Comparison of ENCODE assay signal across 22 cellular contexts in the genomic region with DNA sequence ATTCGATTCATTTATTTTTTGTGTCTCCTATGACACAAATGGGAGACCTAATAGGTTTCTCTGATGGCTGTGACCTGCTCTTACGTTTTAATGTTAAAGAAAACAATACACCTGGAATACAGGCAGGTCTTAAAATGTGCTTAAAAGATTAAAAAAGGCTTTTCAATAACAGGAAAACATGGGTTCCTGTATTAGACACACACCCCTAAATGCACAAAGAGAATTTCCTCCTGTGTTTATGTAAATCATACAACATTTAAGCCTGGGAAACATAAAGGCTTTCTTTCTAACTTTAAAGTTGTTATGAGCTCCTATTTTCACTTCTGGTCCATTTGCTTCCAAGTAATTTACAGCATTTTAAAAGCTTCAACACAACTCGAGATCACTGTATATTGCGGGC.
DNase-seq lines count a peak whose midpoint lies in the region; ATAC-seq, FAIRE-seq and TF ChIP-seq lines count a peak whose summit lies in the region.
"Had no signal": no experiment of that assay in that cellular context is flagged by ENCODE, and none has a peak within 500 bp of the region (broad histone marks: within the 10 kb centered on the region; RNA-seq: fewer than 3 reads in every experiment).

No MANE protein-coding gene starts in this region.

- H3K4me1 Mint-ChIP-seq in T-helper 17 cell = no peaks in the 10 kb centered on the region
- H3K4me1 Mint-ChIP-seq: B cell; CD4-positive, CD25-positive, alpha-beta regulatory T cell had no signal

- peaks cover 64% of the 10 kb centered on the region for H3K27me3 Mint-ChIP-seq in T-helper 17 cell

- no peak overlapping the region for H3K9ac ChIP-seq in HepG2 (ENCODE audit: insufficient read depth, low read depth, low read length)
- H3K9ac ChIP-seq: BLaER1, GM23248 had no signal

- intact Hi-C loops in heart left ventricle (cut with DNase I) = no loop called here
- intact Hi-C loops in right cardiac atrium (cut with DNase I) = no loop called here
- intact Hi-C loops in HepG2 (cut with micrococcal nuclease; ENCODE audit: unreplicated experiment) = no loop called here
- intact Hi-C loops in right lobe of liver (cut with DNase I) = no loop called here
- intact Hi-C loops in gastrocnemius medialis (cut with DNase I; ENCODE audit: low total_unique reads) = no loop called here
- intact Hi-C loops in upper lobe of right lung (cut with DNase I) = no loop called here

- no peak overlapping the region for H3K4me3 Mint-ChIP-seq in T-helper 17 cell
- H3K4me3 Mint-ChIP-seq: B cell; CD4-positive, CD25-positive, alpha-beta regulatory T cell; CD8-positive, alpha-beta T cell had no signal

- H3K4me2 ChIP-seq in HepG2 (ENCODE audit: low read depth, low read length) = no peak overlapping the region
- H3K4me2 ChIP-seq: BLaER1 had no signal

- WGBS in heart left ventricle, 4 donors = 68 to 73% (median 69%) methylated on average over 4 of the region's 4 CpGs
- 68% methylated on average over 4 of the region's 4 CpGs for WGBS in right cardiac atrium
- 68% methylated on average over 4 of the region's 4 CpGs for WGBS in HepG2 (ENCODE audit: low lambda C conversion rate)
- 72% methylated on average over 4 of the region's 4 CpGs for WGBS in right lobe of liver (ENCODE audit: insufficient coverage, low coverage, low lambda C conversion rate, missing lambda C conversion rate)

- no peak for TF ChIP-seq EP300 in HepG2 (IDR thresholded peaks at IDR 0.05; ENCODE audit: low read depth in 2 of 2, low read length in 2 of 2)
- TF ChIP-seq EP300 in HepG2 (CRISPR knock-in tag; IDR thresholded peaks at IDR 0.05; ENCODE audit: borderline replicate concordance) = no peak

- TF ChIP-seq POLR2A in heart left ventricle (IDR thresholded peaks at IDR 0.05) (no peak), HepG2 (IDR thresholded peaks at IDR 0.05; ENCODE audit: insufficient read depth in 1 of 2, low read depth in 2 of 2, low read length in 2 of 2) (no peak), right lobe of liver (IDR thresholded peaks at IDR 0.05) (no peak), gastrocnemius medialis (IDR thresholded peaks at IDR 0.05) (no peak)

- in situ Hi-C loops in HepG2 (cut with HindIII; ENCODE audit: extremely low pct_ligation_motif_present, low pct_unique_long_range_greater_than_20kb) (no loop called here), gastrocnemius medialis (cut with MboI; ENCODE audit: low sequenced_read_pairs in 4 of 4) (no loop called here)

- no peaks in the 10 kb centered on the region for H4K20me1 ChIP-seq in HepG2 (ENCODE audit: insufficient read depth, low read length)
- H4K20me1 ChIP-seq: BLaER1 had no signal

- H3K79me2 ChIP-seq in HepG2 (ENCODE audit: insufficient read depth, low read length) = no peaks in the 10 kb centered on the region

- BruUV-seq in HepG2 (replicated peaks; lab: Mats Ljungman, UMichigan) = no TSS peak

- H3K27me3 ChIP-seq in heart left ventricle = no peaks in the 10 kb centered on the region
- no peaks in the 10 kb centered on the region for H3K27me3 ChIP-seq in right cardiac atrium (ENCODE audit: control insufficient read depth, insufficient read depth)
- no peaks in the 10 kb centered on the region for H3K27me3 ChIP-seq in HepG2 (ENCODE audit: control insufficient read depth in 1 of 2, insufficient read depth in 2 of 2, low read length in 2 of 2)
- H3K27me3 ChIP-seq in right lobe of liver = no peaks in the 10 kb centered on the region
- no peaks in the 10 kb centered on the region for H3K27me3 ChIP-seq in gastrocnemius medialis
- no peaks in the 10 kb centered on the region for H3K27me3 ChIP-seq in upper lobe of right lung
- H3K27me3 ChIP-seq: BLaER1 had no signal

- H2AFZ ChIP-seq in HepG2 (ENCODE audit: low read length) = no peak overlapping the region
- H2AFZ ChIP-seq: GM23248 had no signal

- H3K4me1 ChIP-seq in heart left ventricle (peaks cover 0 to 40% (median 15%) of the 10 kb centered on the region in 12 donors), right cardiac atrium (ENCODE audit: control insufficient read depth, insufficient read depth, low read length) (peaks cover 2% of the 10 kb centered on the region), HepG2 (ENCODE audit: insufficient read depth, low read length) (peaks cover 9% of the 10 kb centered on the region), right lobe of liver (no peaks in the 10 kb centered on the region), gastrocnemius medialis (no peaks in the 10 kb centered on the region), upper lobe of right lung (peaks cover 12% of the 10 kb centered on the region)

- no peak for FAIRE-seq in HepG2 (lab: Jason Lieb, UNC)
- FAIRE-seq: A204.1, G401.6, GM12892 had no signal

- H3K27ac ChIP-seq in heart left ventricle (peak overlapping the region in 9 of 12 donors; percentile 4 to 68 (median 54)), right cardiac atrium (ENCODE audit: low read length) (no peak overlapping the region), HepG2 (ENCODE audit: extremely low read length, insufficient read depth, low read length) (no peak overlapping the region), right lobe of liver (no peak overlapping the region), gastrocnemius medialis (peak overlapping the region in 3 of 4 donors; percentile 8 to 12 (median 8)), upper lobe of right lung (peak overlapping the region; percentile 12)
- H3K27ac ChIP-seq: 22Rv1, BLaER1, C4-2B, GM23248 had no signal

- no peaks in the 10 kb centered on the region for H3K36me3 Mint-ChIP-seq in T-helper 17 cell (ENCODE audit: low read depth)
- H3K36me3 Mint-ChIP-seq: CD4-positive, CD25-positive, alpha-beta regulatory T cell; CD8-positive, alpha-beta T cell had no signal

- H3K9me3 ChIP-seq in heart left ventricle = no peaks in the 10 kb centered on the region
- H3K9me3 ChIP-seq in right cardiac atrium (ENCODE audit: control insufficient read depth, low read length) = no peaks in the 10 kb centered on the region
- H3K9me3 ChIP-seq in HepG2 (ENCODE audit: low read length) = no peaks in the 10 kb centered on the region
- H3K9me3 ChIP-seq in right lobe of liver = no peaks in the 10 kb centered on the region
- H3K9me3 ChIP-seq in gastrocnemius medialis = no peaks in the 10 kb centered on the region
- H3K9me3 ChIP-seq in upper lobe of right lung = no peaks in the 10 kb centered on the region
- no peaks in the 10 kb centered on the region for H3K9me3 ChIP-seq in T-helper 17 cell (ENCODE audit: control insufficient read depth, low read length, poor library complexity, severe bottlenecking)
- H3K9me3 ChIP-seq: BLaER1, Caco-2 had no signal

- peak overlapping the region in 1 of 12 donors; percentile 2 for H3K4me3 ChIP-seq in heart left ventricle
- no peak overlapping the region for H3K4me3 ChIP-seq in right cardiac atrium (ENCODE audit: low read length)
- no peak overlapping the region for H3K4me3 ChIP-seq in HepG2 (replicated peaks in 1 of 3; ENCODE audit: insufficient read depth in 1 of 3, low read depth in 2 of 3, low read length in 3 of 3)
- H3K4me3 ChIP-seq in right lobe of liver = no peak overlapping the region
- no peak overlapping the region for H3K4me3 ChIP-seq in gastrocnemius medialis
- H3K4me3 ChIP-seq in upper lobe of right lung = no peak overlapping the region
- H3K4me3 ChIP-seq: BLaER1, GM23248 had no signal

- TF ChIP-seq CTCF in heart left ventricle (IDR thresholded peaks at IDR 0.05) = no peak
- no peak for TF ChIP-seq CTCF in HepG2 (CRISPR knock-in tag; IDR thresholded peaks at IDR 0.05)
- TF ChIP-seq CTCF in right lobe of liver (IDR thresholded peaks at IDR 0.05) = no peak
- no peak for TF ChIP-seq CTCF in gastrocnemius medialis (IDR thresholded peaks at IDR 0.05 in 4 of 5, conservative IDR thresholded peaks at IDR 0.05 in 1 of 5)
- no peak for TF ChIP-seq CTCF in upper lobe of right lung (IDR thresholded peaks at IDR 0.05)

- no peak overlapping the region for H3K27ac Mint-ChIP-seq in T-helper 17 cell
- H3K27ac Mint-ChIP-seq: B cell; CD4-positive, CD25-positive, alpha-beta regulatory T cell; CD8-positive, alpha-beta T cell had no signal

- peak in 1 of 4 donors; percentile 63 for ATAC-seq in heart left ventricle
- ATAC-seq in right cardiac atrium = no peak
- ATAC-seq in HepG2 = no peak
- ATAC-seq in right lobe of liver = no peak
- ATAC-seq in gastrocnemius medialis = no peak
- no peak for ATAC-seq in upper lobe of right lung
- no peak for ATAC-seq in T-helper 17 cell
- ATAC-seq: CD8-positive, alpha-beta T cell had no signal

- POLR2A ChIA-PET in HepG2 (lab: Yijun Ruan, JAX) = interaction anchor here (3.5 kb wide), 1 partner anchor 18 kb away, joined by 17 read pairs; no protein-coding TSS in a partner anchor

- CTCF ChIA-PET in HepG2 (lab: Yijun Ruan, JAX; ENCODE audit: low intra/inter-chr PET ratio, low total read pairs) = no interaction called here

- DNase-seq in heart left ventricle (no peak), right cardiac atrium (no peak), HepG2 (ENCODE audit: low spot score) (no peak), right lobe of liver (no peak), gastrocnemius medialis (no peak), upper lobe of right lung (no peak), medulla oblongata (ENCODE audit: extremely low spot score) (no peak), T-helper 17 cell (no peak)
- DNase-seq: Caco-2; CD4-positive, CD25-positive, alpha-beta regulatory T cell; CD8-positive, alpha-beta T cell; DMS153; DND-41; GM23248; HCEC 1CT had no signal

- peaks cover 0 to 20% (median 4%) of the 10 kb centered on the region in 9 donors for H3K36me3 ChIP-seq in heart left ventricle
- H3K36me3 ChIP-seq in HepG2 (replicated peaks in 1 of 2; ENCODE audit: control insufficient read depth in 1 of 2, insufficient read depth in 2 of 2, low read length in 2 of 2) = no peaks in the 10 kb centered on the region; a peak in 2 of 5 replicates
- no peaks in the 10 kb centered on the region for H3K36me3 ChIP-seq in right lobe of liver
- no peaks in the 10 kb centered on the region for H3K36me3 ChIP-seq in gastrocnemius medialis
- no peaks in the 10 kb centered on the region for H3K36me3 ChIP-seq in upper lobe of right lung
- H3K36me3 ChIP-seq: BLaER1 had no signal

- TF ChIP-seq RAD21 in HepG2 (CRISPR knock-in tag; IDR thresholded peaks at IDR 0.05) = no peak

TF ChIP-seq in HepG2, 621 proteins besides CTCF, POLR2A, EP300 and RAD21 (continues in another document):
- TF ChIP-seq NCOA5 (CRISPR knock-in tag; IDR thresholded peaks at IDR 0.05) (0 out of 2 replicates have a peak, but pooled peaks have one; percentile 46), ZNF282 (IDR thresholded peaks at IDR 0.05; ENCODE audit: partially characterized antibody) (no peak), HNRNPUL1 (IDR thresholded peaks at IDR 0.05; ENCODE audit: low read depth, low read length) (no peak)

Comparison
In these comparisons a context has a peak if more than half of its experiments do, and no peak if none do; other contexts are left out.
1. H3K27ac ChIP-seq: peak in heart left ventricle (9 of 12), gastrocnemius medialis (3 of 4) and upper lobe of right lung (single experiment); none in right cardiac atrium (single experiment), HepG2 (single experiment) and right lobe of liver (0 of 3).